ENCODE assay signal across 25 cellular contexts in the genomic region with DNA sequence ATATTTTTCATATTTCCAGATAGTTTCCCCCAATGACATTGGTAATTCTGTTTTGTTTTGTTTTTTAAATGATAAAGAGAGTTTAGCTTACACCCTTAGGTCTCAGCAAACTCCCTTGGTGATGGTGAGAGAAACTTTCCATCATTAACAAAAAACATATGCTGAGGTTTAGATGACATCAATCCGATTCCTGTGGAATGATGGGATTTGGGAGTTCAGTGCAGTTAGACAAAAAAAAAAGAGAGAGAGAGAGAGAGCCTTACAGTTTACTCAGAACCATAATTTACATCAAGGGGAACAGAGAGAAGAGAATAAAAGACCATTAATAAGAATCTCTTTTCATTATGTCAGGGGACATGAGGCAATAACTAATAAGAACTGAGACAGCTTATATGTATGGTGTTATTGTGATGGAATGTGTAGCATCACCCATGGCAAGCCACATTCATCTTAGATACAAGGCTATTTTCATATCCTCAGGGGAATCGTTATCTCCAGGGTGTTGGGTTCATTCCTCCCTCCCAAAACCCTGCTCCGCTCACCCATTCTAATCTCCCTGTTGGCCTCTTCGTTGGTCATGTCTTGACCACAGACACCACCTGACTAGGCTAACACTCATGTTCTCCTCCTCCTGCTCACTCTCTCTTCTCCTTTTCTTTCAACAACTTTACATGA.
DNase-seq lines count a peak whose midpoint lies in the region; ATAC-seq and TF ChIP-seq lines count a peak whose summit lies in the region.
"Had no signal": no experiment of that assay in that cellular context is flagged by ENCODE, and none has a peak within 500 bp of the region (broad histone marks: within the 10 kb centered on the region; RNA-seq: fewer than 3 reads in every experiment).

No MANE protein-coding gene starts in this region.

- H3K4me3 ChIP-seq in PC-3 (ENCODE audit: low read length) = no peak overlapping the region
- no peak overlapping the region for H3K4me3 ChIP-seq in MM.1S (ENCODE audit: low read length)
- H3K4me3 ChIP-seq: coronary artery, gastroesophageal sphincter, SK-N-MC, skin epidermis, upper lobe of right lung had no signal

- H3K9me3 ChIP-seq in PC-3 (ENCODE audit: low read length) (no peaks in the 10 kb centered on the region), MM.1S (replicated peaks; ENCODE audit: insufficient read depth, low read length) (no peaks in the 10 kb centered on the region)
- H3K9me3 ChIP-seq: gastroesophageal sphincter, upper lobe of right lung had no signal

- intact Hi-C loops in PC-3 (cut with micrococcal nuclease) = no loop called here

- H3F3A ChIP-seq in PC-3 (ENCODE audit: low read length, unreplicated experiment) (no peaks in the 10 kb centered on the region), MM.1S (ENCODE audit: insufficient read depth, low read length) (no peaks in the 10 kb centered on the region)

- ATAC-seq in PC-3 = no peak
- ATAC-seq: gastroesophageal sphincter, natural killer cell, Panc1, upper lobe of right lung had no signal

- H2AFZ ChIP-seq in PC-3 (ENCODE audit: low read length) (no peak overlapping the region), MM.1S (ENCODE audit: low read length) (no peak overlapping the region)
- H2AFZ ChIP-seq: parathyroid adenoma had no signal

- no peaks in the 10 kb centered on the region for H4K20me1 ChIP-seq in PC-3 (ENCODE audit: low read length)
- H4K20me1 ChIP-seq in MM.1S (ENCODE audit: insufficient read depth, low read length) = no peaks in the 10 kb centered on the region

- H3K4me2 ChIP-seq in PC-3 (ENCODE audit: low read length) (no peak overlapping the region), MM.1S (ENCODE audit: low read depth, low read length) (no peak overlapping the region)

- POLR2A ChIA-PET in PC-3 (lab: Charles Lee; ENCODE audit: unreplicated experiment) = no interaction called here

- DNase-seq in A172 (ENCODE audit: low spot score) = peak; percentile 10
- peak; percentile 50 for DNase-seq in GM03348 (ENCODE audit: low spot score)
- DNase-seq in amniotic stem cell (lab: John Stamatoyannopoulos, UW) = peak; percentile 19
- peak; percentile 63 for DNase-seq in fibroblast of the conjunctiva (ENCODE audit: low read depth)
- DNase-seq in PC-3 = no peak
- no peak for DNase-seq in HuH-7 (ENCODE audit: low spot score)
- no peak for DNase-seq in MM.1S
- no peak for DNase-seq in DMS79 (lab: John Stamatoyannopoulos, UW)
- DNase-seq: 8988T; activated B cell treated with CpG ODN at 0.5 μM for 24 hours; activated CD4-positive, alpha-beta memory T cell treated with anti-CD3 and anti-CD28 coated beads for 36 hours; activated naive CD4-positive, alpha-beta T cell treated with Interleukin-2 at 50 U/mL for 16 hours; aorta; CD8-positive, alpha-beta memory T cell; natural killer cell; NCI-H187; NCI-H2227 treated with DMSO at 0.1 percent for 48 hours; stimulated activated CD4-positive, alpha-beta T cell treated with anti-CD3 and anti-CD28 coated beads, Interleukin-4, amount 100 ng/mL, for 4 hours; upper lobe of right lung had no signal

- no TSS peak for BruUV-seq in PC-3 (replicated peaks; lab: Mats Ljungman, UMichigan)

- CTCF ChIA-PET in PC-3 (lab: Charles Lee) = no interaction called here

- no peak overlapping the region for H3K9ac ChIP-seq in PC-3 (ENCODE audit: low read length)
- H3K9ac ChIP-seq in MM.1S (ENCODE audit: low read length) = no peak overlapping the region
- H3K9ac ChIP-seq: parathyroid adenoma had no signal

- TF ChIP-seq CTCF in PC-3 (conservative IDR thresholded peaks at IDR 0.05; ENCODE audit: low read depth, low read length) = no peak
- TF ChIP-seq CTCF in MM.1S (IDR thresholded peaks at IDR 0.05; ENCODE audit: low read length) = no peak

- H3K27ac ChIP-seq in PC-3 (ENCODE audit: low read length) = no peak overlapping the region
- H3K27ac ChIP-seq in MM.1S (ENCODE audit: low read length) = no peak overlapping the region
- H3K27ac ChIP-seq: coronary artery, gastroesophageal sphincter, parathyroid adenoma, SK-N-MC, upper lobe of right lung had no signal

- H3K4me1 ChIP-seq in PC-3 (ENCODE audit: insufficient read depth, low read length) (peaks cover 4% of the 10 kb centered on the region; the same call in 1 of the 2 replicates), MM.1S (ENCODE audit: low read length) (no peaks in the 10 kb centered on the region)
- H3K4me1 ChIP-seq: gastroesophageal sphincter, parathyroid adenoma, upper lobe of right lung had no signal

- no peaks in the 10 kb centered on the region for H3K79me2 ChIP-seq in PC-3 (ENCODE audit: low read length)
- no peaks in the 10 kb centered on the region for H3K79me2 ChIP-seq in MM.1S (ENCODE audit: low read length)
- H3K79me2 ChIP-seq: parathyroid adenoma had no signal

- no peaks in the 10 kb centered on the region for H3K9me2 ChIP-seq in PC-3 (replicated peaks; ENCODE audit: low read length)
- no peaks in the 10 kb centered on the region for H3K9me2 ChIP-seq in MM.1S (replicated peaks; ENCODE audit: insufficient read depth, low read length)

- no peaks in the 10 kb centered on the region for H3K27me3 ChIP-seq in PC-3 (ENCODE audit: low read length)
- no peaks in the 10 kb centered on the region for H3K27me3 ChIP-seq in MM.1S (replicated peaks; ENCODE audit: insufficient read depth, low read length)
- H3K27me3 ChIP-seq: gastroesophageal sphincter, upper lobe of right lung had no signal

- no peaks in the 10 kb centered on the region for H3K36me3 ChIP-seq in PC-3 (ENCODE audit: low read depth, low read length)
- H3K36me3 ChIP-seq in MM.1S (replicated peaks; ENCODE audit: insufficient read depth, low read length) = no peaks in the 10 kb centered on the region
- H3K36me3 ChIP-seq: gastroesophageal sphincter, upper lobe of right lung had no signal

Comparison
In these comparisons a context has a peak if more than half of its experiments do, and no peak if none do; other contexts are left out.
1. DNase-seq: peak in A172 (single experiment), GM03348 (single experiment), amniotic stem cell (single experiment) and fibroblast of the conjunctiva (single experiment); none in PC-3 (single experiment), HuH-7 (single experiment), MM.1S (single experiment) and DMS79 (single experiment).